In genomic region chr2:11750917-11751316, GRCh38 we compare ENCODE assay signal across 1 cellular context.
TF ChIP-seq lines count a peak whose summit lies in the region.

No MANE protein-coding gene starts in this region.

TF ChIP-seq in SK-N-SH, 30 proteins besides CTCF, POLR2A, EP300 and RAD21 (continued from another document):
- TF ChIP-seq USF1 (IDR thresholded peaks at IDR 0.05; ENCODE audit: borderline replicate concordance, low read depth) (no peak), NRF1 (IDR thresholded peaks at IDR 0.05; ENCODE audit: low read depth, low read length) (no peak), TEAD4 (IDR thresholded peaks at IDR 0.05; ENCODE audit: borderline replicate concordance, insufficient read depth) (no peak), ELF1 (IDR thresholded peaks at IDR 0.05) (no peak), SMC3 (IDR thresholded peaks at IDR 0.05; ENCODE audit: low read depth, low read length) (no peak), FOXJ3 (CRISPR knock-in tag; IDR thresholded peaks at IDR 0.05) (no peak), RXRA (IDR thresholded peaks at IDR 0.05; ENCODE audit: borderline replicate concordance, low read depth) (no peak), FOSL2 (IDR thresholded peaks at IDR 0.05; ENCODE audit: borderline replicate concordance, low read depth) (no peak), YY1 (IDR thresholded peaks at IDR 0.05; ENCODE audit: low read depth) (no peak), JUND (IDR thresholded peaks at IDR 0.05) (no peak)
- TF ChIP-seq, protein P1, sequence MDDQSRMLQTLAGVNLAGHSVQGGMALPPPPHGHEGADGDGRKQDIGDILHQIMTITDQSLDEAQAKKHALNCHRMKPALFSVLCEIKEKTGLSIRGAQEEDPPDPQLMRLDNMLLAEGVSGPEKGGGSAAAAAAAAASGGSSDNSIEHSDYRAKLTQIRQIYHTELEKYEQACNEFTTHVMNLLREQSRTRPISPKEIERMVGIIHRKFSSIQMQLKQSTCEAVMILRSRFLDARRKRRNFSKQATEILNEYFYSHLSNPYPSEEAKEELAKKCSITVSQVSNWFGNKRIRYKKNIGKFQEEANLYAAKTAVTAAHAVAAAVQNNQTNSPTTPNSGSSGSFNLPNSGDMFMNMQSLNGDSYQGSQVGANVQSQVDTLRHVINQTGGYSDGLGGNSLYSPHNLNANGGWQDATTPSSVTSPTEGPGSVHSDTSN (IDR thresholded peaks at IDR 0.05): no peak
- TF ChIP-seq, protein P2, sequence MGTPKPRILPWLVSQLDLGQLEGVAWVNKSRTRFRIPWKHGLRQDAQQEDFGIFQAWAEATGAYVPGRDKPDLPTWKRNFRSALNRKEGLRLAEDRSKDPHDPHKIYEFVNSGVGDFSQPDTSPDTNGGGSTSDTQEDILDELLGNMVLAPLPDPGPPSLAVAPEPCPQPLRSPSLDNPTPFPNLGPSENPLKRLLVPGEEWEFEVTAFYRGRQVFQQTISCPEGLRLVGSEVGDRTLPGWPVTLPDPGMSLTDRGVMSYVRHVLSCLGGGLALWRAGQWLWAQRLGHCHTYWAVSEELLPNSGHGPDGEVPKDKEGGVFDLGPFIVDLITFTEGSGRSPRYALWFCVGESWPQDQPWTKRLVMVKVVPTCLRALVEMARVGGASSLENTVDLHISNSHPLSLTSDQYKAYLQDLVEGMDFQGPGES (IDR thresholded peaks at IDR 0.05; ENCODE audit: low read depth, low read length): no peak
TF ChIP-seq in SK-N-SH: peak in this region for 0.
